ENCODE assay signal across 29 cellular contexts in genomic region chr16:70780546-70780945, GRCh38.
"Had no signal": no experiment of that assay in that cellular context is flagged by ENCODE, and none has a peak within 500 bp of the region (broad histone marks: within the 10 kb centered on the region; RNA-seq: fewer than 3 reads in every experiment).

No MANE protein-coding gene starts in this region.

- ATAC-seq: activated naive CD4-positive, alpha-beta T cell treated with anti-CD3 and anti-CD28 coated beads, Interleukin-2, amount 50 U/mL, for 72 hours; activated T-cell treated with anti-CD3 and anti-CD28 coated beads, Interleukin-2, amount 50 U/mL, for 72 hours; esophagus mucosa; T-helper 17 cell had no signal

- H3K4me1 ChIP-seq: ascending aorta had no signal

- DNase-seq: activated CD4-positive, alpha-beta memory T cell treated with anti-CD3 and anti-CD28 coated beads, Interleukin-2, amount 10 ng/mL, durations not matched to agents 7 days and 5 days; activated CD4-positive, alpha-beta T cell treated with anti-CD3 and anti-CD28 coated beads for 1 hour; activated CD4-positive, alpha-beta T cell treated with anti-CD3 and anti-CD28 coated beads for 4 hours; activated CD4-positive, alpha-beta T cell treated with anti-CD3 and anti-CD28 coated beads, Interleukin-2, amount 10 ng/mL, durations not matched to agents 7 days and 5 days; activated CD4-positive, alpha-beta T cell treated with anti-CD3 and anti-CD28 coated beads, Interleukin-2, amount 50 U/mL, for 4 hours; activated CD8-positive, alpha-beta memory T cell treated with anti-CD3 and anti-CD28 coated beads, Interleukin-2, amount 50 U/mL, for 48 hours; activated gamma-delta T cell; activated naive CD4-positive, alpha-beta T cell; activated naive CD4-positive, alpha-beta T cell treated with anti-CD3 and anti-CD28 coated beads, Interleukin-2, amount 10 ng/mL, durations not matched to agents 7 days and 5 days; activated naive CD8-positive, alpha-beta T cell treated with anti-CD3 and anti-CD28 coated beads, Interleukin-2, amount 10 ng/mL, durations not matched to agents 7 days and 5 days; activated T-cell treated with anti-CD3 and anti-CD28 coated beads for 4 hours; activated T-cell treated with anti-CD3 and anti-CD28 coated beads, Interleukin-2, amount 50 U/mL, for 24 hours; activated T-cell treated with anti-CD3 and anti-CD28 coated beads, Interleukin-2, amount 50 U/mL, for 72 hours; effector memory CD4-positive, alpha-beta T cell; endodermal cell; foreskin fibroblast; glutamatergic neuron; T-helper 1 cell; T-helper 17 cell; T1000 had no signal

- H3K9me3 ChIP-seq: ascending aorta had no signal

- H3K27ac ChIP-seq: ascending aorta, coronary artery, dorsolateral prefrontal cortex had no signal

- H3K4me3 Mint-ChIP-seq: activated CD4-positive, alpha-beta memory T cell treated with anti-CD3 and anti-CD28 coated beads, Interleukin-2, amount 10 ng/mL, durations not matched to agents 7 days and 5 days; activated CD4-positive, alpha-beta T cell treated with anti-CD3 and anti-CD28 coated beads, Interleukin-2, amount 10 ng/mL, durations not matched to agents 7 days and 5 days; activated naive CD4-positive, alpha-beta T cell treated with anti-CD3 and anti-CD28 coated beads, Interleukin-2, amount 10 ng/mL, durations not matched to agents 7 days and 5 days; activated naive CD8-positive, alpha-beta T cell treated with anti-CD3 and anti-CD28 coated beads, Interleukin-2, amount 10 ng/mL, durations not matched to agents 7 days and 5 days; activated T-cell treated with anti-CD3 and anti-CD28 coated beads, Interleukin-2, amount 50 U/mL, for 24 hours; activated T-cell treated with anti-CD3 and anti-CD28 coated beads, Interleukin-2, amount 50 U/mL, for 72 hours; brain; central memory CD8-positive, alpha-beta T cell; dendritic cell treated with granulocyte-macrophage colony-stimulating factor and Interleukin-4, amounts not matched to agents 40 ng/mL and 50 ng/mL, for 4 days; endodermal cell; T-helper 17 cell; T-helper 2 cell treated with Interferon-gamma antibody and Interleukin-4, amounts not matched to agents 5 μg/mL and 100 μg/mL, for 36 hours had no signal

- H3K27ac Mint-ChIP-seq: activated CD4-positive, alpha-beta memory T cell treated with anti-CD3 and anti-CD28 coated beads, Interleukin-2, amount 10 ng/mL, durations not matched to agents 7 days and 5 days; activated CD4-positive, alpha-beta T cell treated with anti-CD3 and anti-CD28 coated beads, Interleukin-2, amount 10 ng/mL, durations not matched to agents 7 days and 5 days; activated naive CD4-positive, alpha-beta T cell treated with anti-CD3 and anti-CD28 coated beads, Interleukin-2, amount 10 ng/mL, durations not matched to agents 7 days and 5 days; activated naive CD4-positive, alpha-beta T cell treated with anti-CD3 and anti-CD28 coated beads, Interleukin-2, amount 50 U/mL, for 72 hours; activated naive CD8-positive, alpha-beta T cell treated with anti-CD3 and anti-CD28 coated beads, Interleukin-2, amount 10 ng/mL, durations not matched to agents 7 days and 5 days; activated T-cell treated with anti-CD3 and anti-CD28 coated beads, Interleukin-2, amount 50 U/mL, for 24 hours; activated T-cell treated with anti-CD3 and anti-CD28 coated beads, Interleukin-2, amount 50 U/mL, for 72 hours; brain; dendritic cell treated with granulocyte-macrophage colony-stimulating factor and Interleukin-4, amounts not matched to agents 40 ng/mL and 50 ng/mL, for 4 days; endodermal cell; T-helper 17 cell; T-helper 2 cell treated with Interferon-gamma antibody and Interleukin-4, amounts not matched to agents 5 μg/mL and 100 μg/mL, for 36 hours had no signal

- H3K4me3 ChIP-seq: ascending aorta, coronary artery, dorsolateral prefrontal cortex had no signal

- H3K27me3 Mint-ChIP-seq: activated CD4-positive, alpha-beta memory T cell treated with anti-CD3 and anti-CD28 coated beads, Interleukin-2, amount 10 ng/mL, durations not matched to agents 7 days and 5 days; activated CD4-positive, alpha-beta T cell treated with anti-CD3 and anti-CD28 coated beads, Interleukin-2, amount 10 ng/mL, durations not matched to agents 7 days and 5 days; activated naive CD4-positive, alpha-beta T cell treated with anti-CD3 and anti-CD28 coated beads, Interleukin-2, amount 10 ng/mL, durations not matched to agents 7 days and 5 days; activated naive CD8-positive, alpha-beta T cell treated with anti-CD3 and anti-CD28 coated beads, Interleukin-2, amount 10 ng/mL, durations not matched to agents 7 days and 5 days; activated T-cell treated with anti-CD3 and anti-CD28 coated beads, Interleukin-2, amount 50 U/mL, for 24 hours; central memory CD8-positive, alpha-beta T cell; dendritic cell treated with granulocyte-macrophage colony-stimulating factor and Interleukin-4, amounts not matched to agents 40 ng/mL and 50 ng/mL, for 4 days; T-helper 17 cell had no signal

- H3K27me3 ChIP-seq: ascending aorta, dorsolateral prefrontal cortex had no signal

- H3K9me3 Mint-ChIP-seq: activated CD4-positive, alpha-beta memory T cell treated with anti-CD3 and anti-CD28 coated beads, Interleukin-2, amount 10 ng/mL, durations not matched to agents 7 days and 5 days; activated CD4-positive, alpha-beta T cell treated with anti-CD3 and anti-CD28 coated beads, Interleukin-2, amount 10 ng/mL, durations not matched to agents 7 days and 5 days; activated naive CD4-positive, alpha-beta T cell treated with anti-CD3 and anti-CD28 coated beads, Interleukin-2, amount 10 ng/mL, durations not matched to agents 7 days and 5 days; activated naive CD4-positive, alpha-beta T cell treated with anti-CD3 and anti-CD28 coated beads, Interleukin-2, amount 50 U/mL, for 72 hours; activated naive CD8-positive, alpha-beta T cell treated with anti-CD3 and anti-CD28 coated beads, Interleukin-2, amount 10 ng/mL, durations not matched to agents 7 days and 5 days; activated T-cell treated with anti-CD3 and anti-CD28 coated beads, Interleukin-2, amount 50 U/mL, for 24 hours; activated T-cell treated with anti-CD3 and anti-CD28 coated beads, Interleukin-2, amount 50 U/mL, for 72 hours; central memory CD8-positive, alpha-beta T cell; T-helper 2 cell treated with Interferon-gamma antibody and Interleukin-4, amounts not matched to agents 5 μg/mL and 100 μg/mL, for 36 hours had no signal

- H3K4me1 Mint-ChIP-seq: activated CD4-positive, alpha-beta memory T cell treated with anti-CD3 and anti-CD28 coated beads, Interleukin-2, amount 10 ng/mL, durations not matched to agents 7 days and 5 days; activated CD4-positive, alpha-beta T cell treated with anti-CD3 and anti-CD28 coated beads, Interleukin-2, amount 10 ng/mL, durations not matched to agents 7 days and 5 days; activated naive CD4-positive, alpha-beta T cell treated with anti-CD3 and anti-CD28 coated beads, Interleukin-2, amount 10 ng/mL, durations not matched to agents 7 days and 5 days; activated naive CD8-positive, alpha-beta T cell treated with anti-CD3 and anti-CD28 coated beads, Interleukin-2, amount 10 ng/mL, durations not matched to agents 7 days and 5 days; central memory CD8-positive, alpha-beta T cell; endodermal cell; T-helper 17 cell had no signal
